ENCODE assay signal across 15 cellular contexts in genomic region chr6:35489066-35489465, GRCh38. TPM values are rescaled to one million over a fixed set of nuclear protein-coding genes. Genes with fewer than 3 reads are reported as not detected.
DNase-seq lines count a peak whose midpoint lies in the region; ATAC-seq, FAIRE-seq and TF ChIP-seq lines count a peak whose summit lies in the region.
"Had no signal": no experiment of that assay in that cellular context is flagged by ENCODE, and none has a peak within 500 bp of the region (broad histone marks: within the 10 kb centered on the region; RNA-seq: fewer than 3 reads in every experiment).

No MANE protein-coding gene starts in this region.

- H2BK120ac ChIP-seq in H1 (replicated peaks; ENCODE audit: low read depth, low read length): no peak overlapping the region

- H3K36me3 ChIP-seq in HepG2 (replicated peaks in 1 of 2; ENCODE audit: control insufficient read depth in 1 of 2, insufficient read depth in 2 of 2, low read length in 2 of 2): peaks cover 11 to 26% of the 10 kb centered on the region in 2 experiments
- H3K36me3 ChIP-seq in right lobe of liver: no peaks in the 10 kb centered on the region
- 0 out of 8 replicates have a peak, but pooled peaks cover 0 to 2% (median 0%) of the 10 kb centered on the region in 4 experiments for H3K36me3 ChIP-seq in H1 (ENCODE audit: control insufficient read depth in 2 of 4, insufficient read depth in 4 of 4, low read length in 3 of 4)
- H3K36me3 ChIP-seq in osteoblast (ENCODE audit: insufficient read depth, low read length): no peaks in the 10 kb centered on the region
- no peaks in the 10 kb centered on the region for H3K36me3 ChIP-seq in aorta (ENCODE audit: control insufficient read depth in 1 of 2, insufficient read depth in 2 of 2, low read length in 1 of 2)
- H3K36me3 ChIP-seq: HAP-1 had no signal

- TF ChIP-seq CTCF in HepG2 (CRISPR knock-in tag; IDR thresholded peaks at IDR 0.05): no peak
- no peak for TF ChIP-seq CTCF in right lobe of liver (IDR thresholded peaks at IDR 0.05)
- TF ChIP-seq CTCF in H1 (IDR thresholded peaks at IDR 0.05; ENCODE audit: control extremely low read depth in 1 of 3, insufficient read depth in 1 of 3, low read depth in 1 of 3, low read length in 3 of 3): no peak
- no peak for TF ChIP-seq CTCF in osteoblast (IDR thresholded peaks at IDR 0.05; ENCODE audit: extremely low read depth, low read depth, low read length)

- H3K4me2 ChIP-seq in HepG2 (ENCODE audit: low read depth, low read length) (no peak overlapping the region), H1 (ENCODE audit: insufficient read depth in 1 of 2, low read depth in 2 of 2, low read length in 2 of 2) (peak overlapping the region in 1 of 2 experiments; percentile 96; a peak in 1 of 4 replicates), osteoblast (ENCODE audit: insufficient read depth, low read length) (no peak overlapping the region)

- peaks cover 8% of the 10 kb centered on the region for H3K23me2 ChIP-seq in H1 (ENCODE audit: low read depth, low read length)

- H4K8ac ChIP-seq in H1 (ENCODE audit: extremely low read depth, insufficient read depth, low read length): no peak overlapping the region

- TF ChIP-seq POLR2A in HepG2 (IDR thresholded peaks at IDR 0.05; ENCODE audit: insufficient read depth in 1 of 2, low read depth in 2 of 2, low read length in 2 of 2) (no peak), right lobe of liver (IDR thresholded peaks at IDR 0.05) (no peak), H1 (IDR thresholded peaks at IDR 0.05; ENCODE audit: control extremely low read depth in 1 of 2, low read depth in 2 of 2, low read length in 2 of 2) (no peak)

- H3K79me2 ChIP-seq in HepG2 (ENCODE audit: insufficient read depth, low read length) (peaks cover 34% of the 10 kb centered on the region), H1 (ENCODE audit: control insufficient read depth in 1 of 2, insufficient read depth in 2 of 2, low read length in 2 of 2) (peaks cover 0 to 32% of the 10 kb centered on the region in 2 experiments; a peak in 2 of 4 replicates), osteoblast (ENCODE audit: insufficient read depth, low read length) (peaks cover 87% of the 10 kb centered on the region)

- peak overlapping the region; percentile 75; the same call in 1 of the 2 replicates for H2BK12ac ChIP-seq in H1 (ENCODE audit: low read depth, low read length)

- in situ Hi-C loops in HepG2 (cut with HindIII; ENCODE audit: extremely low pct_ligation_motif_present, low pct_unique_long_range_greater_than_20kb): no loop called here

- H3K4ac ChIP-seq in H1 (replicated peaks; ENCODE audit: insufficient read length, low read depth, low read length): no peak overlapping the region

- H3K4me1 ChIP-seq in HepG2 (ENCODE audit: insufficient read depth, low read length) (peaks cover 32% of the 10 kb centered on the region), right lobe of liver (peaks cover 0 to under 1% (median 0%) of the 10 kb centered on the region in 4 donors), H1 (replicated peaks in 1 of 4; ENCODE audit: control insufficient read depth in 3 of 4, insufficient read depth in 4 of 4, low read length in 3 of 4) (peaks cover 36 to 85% (median 70%) of the 10 kb centered on the region in 4 experiments), osteoblast (ENCODE audit: insufficient read depth, low read length) (peaks cover 38% of the 10 kb centered on the region), aorta (ENCODE audit: control insufficient read depth in 1 of 2, insufficient read depth in 2 of 2, low read length in 2 of 2) (peaks cover 0 to 3% of the 10 kb centered on the region in 2 donors)

- ATAC-seq in HepG2 (no peak), right lobe of liver (no peak), aorta (ENCODE audit: low FRiP score) (no peak), HG03469 (IDR thresholded peaks at IDR 0.05; ENCODE audit: unreplicated experiment) (no peak), GM19035 (IDR thresholded peaks at IDR 0.05; ENCODE audit: unreplicated experiment) (no peak)
- ATAC-seq: left lobe of liver had no signal

- no peak overlapping the region for H3K56ac ChIP-seq in H1 (replicated peaks; ENCODE audit: insufficient read length, low read depth, low read length)

- BruUV-seq in HepG2 (replicated peaks; lab: Mats Ljungman, UMichigan): no TSS peak

- H2AFZ ChIP-seq in HepG2 (ENCODE audit: low read length) (no peak overlapping the region), H1 (ENCODE audit: low read length) (no peak overlapping the region), osteoblast (ENCODE audit: low read length) (no peak overlapping the region)

- no peak overlapping the region for H3K4me3 ChIP-seq in HepG2 (replicated peaks in 1 of 3; ENCODE audit: insufficient read depth in 1 of 3, low read depth in 2 of 3, low read length in 3 of 3)
- H3K4me3 ChIP-seq in right lobe of liver: no peak overlapping the region
- H3K4me3 ChIP-seq in H1 (ENCODE audit: extremely low read depth in 1 of 4, insufficient read depth in 2 of 4, low read depth in 3 of 4, low read length in 4 of 4): no peak overlapping the region
- H3K4me3 ChIP-seq in osteoblast (ENCODE audit: insufficient read depth, low read length): no peak overlapping the region
- H3K4me3 ChIP-seq in aorta (ENCODE audit: low read length in 2 of 2): no peak overlapping the region
- H3K4me3 ChIP-seq: HAP-1 had no signal

- no peak overlapping the region for H4K91ac ChIP-seq in H1 (replicated peaks; ENCODE audit: insufficient read length, low read length)

- H3K27me3 ChIP-seq in HepG2 (ENCODE audit: control insufficient read depth in 1 of 2, insufficient read depth in 2 of 2, low read length in 2 of 2) (no peaks in the 10 kb centered on the region), right lobe of liver (no peaks in the 10 kb centered on the region), H1 (replicated peaks in 1 of 4; ENCODE audit: control insufficient read depth in 3 of 4, extremely low read depth in 1 of 4, insufficient read depth in 3 of 4, low read length in 3 of 4) (no peaks in the 10 kb centered on the region), osteoblast (ENCODE audit: insufficient read depth, low read length) (no peaks in the 10 kb centered on the region), aorta (ENCODE audit: control insufficient read depth in 1 of 2, insufficient read depth in 2 of 2, low read length in 1 of 2) (no peaks in the 10 kb centered on the region)

- H3K27ac ChIP-seq in HepG2 (ENCODE audit: extremely low read length, insufficient read depth, low read length) (no peak overlapping the region), right lobe of liver (no peak overlapping the region), H1 (ENCODE audit: low read depth, low read length) (no peak overlapping the region), osteoblast (ENCODE audit: low read depth, low read length) (no peak overlapping the region), aorta (ENCODE audit: low read depth in 1 of 2, low read length in 2 of 2) (peak overlapping the region; percentile 61 to 83)

- intact Hi-C loops in HepG2 (cut with micrococcal nuclease; ENCODE audit: unreplicated experiment): no loop called here
- intact Hi-C loops in right lobe of liver (cut with DNase I): no loop called here
- intact Hi-C loops in aorta (cut with DNase I): no loop called here

- no peak for DNase-seq in HepG2 (ENCODE audit: low spot score)
- no peak for DNase-seq in right lobe of liver
- no peak for DNase-seq in H1 (ENCODE audit: low read depth in 1 of 2, low spot score in 2 of 2)
- peak; percentile 4 for DNase-seq in osteoblast (ENCODE audit: insufficient read length, low spot score, missing footprints)
- no peak for DNase-seq in aorta
- no peak for DNase-seq in NK-92 (lab: John Stamatoyannopoulos, UW; ENCODE audit: unreplicated experiment)
- DNase-seq: activated CD4-positive, CD25-positive, alpha-beta regulatory T cell; amniotic stem cell; DMS79; NCI-H1417; nucleus accumbens had no signal

- no peak overlapping the region for H3K23ac ChIP-seq in H1 (ENCODE audit: insufficient read length)

- no peak for TF ChIP-seq EP300 in HepG2 (IDR thresholded peaks at IDR 0.05; ENCODE audit: low read depth in 2 of 2, low read length in 2 of 2)
- TF ChIP-seq EP300 in HepG2 (CRISPR knock-in tag; IDR thresholded peaks at IDR 0.05; ENCODE audit: borderline replicate concordance): no peak
- TF ChIP-seq EP300 in H1 (IDR thresholded peaks at IDR 0.05; ENCODE audit: borderline replicate concordance in 1 of 2, low read depth in 2 of 2, low read length in 2 of 2): no peak

- CTCF ChIA-PET in HepG2 (lab: Yijun Ruan, JAX; ENCODE audit: low intra/inter-chr PET ratio, low total read pairs) (no interaction called here), H1 (lab: Charles Lee; ENCODE audit: partially characterized antibody) (interaction anchor here (0.8 to 1.8 kb wide), 3 partner anchors 11 to 32 kb away, joined by 3 to 9 read pairs (median 5); partner anchors contain the start of gene RPL10A)

- POLR2A ChIA-PET in HepG2 (lab: Yijun Ruan, JAX): no interaction called here
- POLR2A ChIA-PET in H1 (lab: Charles Lee; ENCODE audit: partially characterized antibody): interaction anchor here (30.9 to 37.6 kb wide), 2 partner anchors 4 to 11 kb away, joined by 1319 read pairs; partner anchors contain the start of genes RPL10A and TEAD3

- no peak for FAIRE-seq in HepG2 (lab: Jason Lieb, UNC)
- FAIRE-seq in H1 (lab: Jason Lieb, UNC): no peak

- H3K14ac ChIP-seq in H1 (ENCODE audit: insufficient read length): no peak overlapping the region

- H2BK5ac ChIP-seq in H1 (ENCODE audit: low read depth, low read length): 0 out of 2 replicates have a peak overlapping the region, but pooled peaks have one; percentile 71

- H2BK20ac ChIP-seq in H1 (ENCODE audit: low read length): no peak overlapping the region

- H3K18ac ChIP-seq in H1 (ENCODE audit: extremely low read depth, low read length): no peak overlapping the region; the same call in 1 of the 2 replicates

- H3K9ac ChIP-seq in HepG2 (ENCODE audit: insufficient read depth, low read depth, low read length) (no peak overlapping the region), H1 (replicated peaks in 1 of 4; ENCODE audit: extremely low read depth in 1 of 4, low read depth in 3 of 4, low read length in 3 of 4) (no peak overlapping the region; a peak in 1 of 7 replicates)

- no peak for TF ChIP-seq RAD21 in HepG2 (CRISPR knock-in tag; IDR thresholded peaks at IDR 0.05)
- TF ChIP-seq RAD21 in H1 (IDR thresholded peaks at IDR 0.05 in 1 of 2, conservative IDR thresholded peaks at IDR 0.05 in 1 of 2; ENCODE audit: low read depth in 2 of 2, low read length in 2 of 2): no peak

- 100% methylated on average over 1 of the region's 1 CpG for WGBS in HepG2 (ENCODE audit: low lambda C conversion rate)
- WGBS in right lobe of liver (ENCODE audit: insufficient coverage, low coverage, low lambda C conversion rate, missing lambda C conversion rate): 78% methylated on average over 1 of the region's 1 CpG
- 74% methylated on average over 1 of the region's 1 CpG; no CpG with 5 or more reads in 1 of the 2 experiments for WGBS in H1 (ENCODE audit: extremely low coverage in 1 of 2, insufficient coverage in 1 of 2, insufficient read length in 1 of 2, insufficient replicate concordance in 2 of 2, low coverage in 1 of 2, low lambda C conversion rate in 2 of 2, missing lambda C conversion rate in 1 of 2), 2 experiments
- 85 to 97% methylated on average over 1 of the region's 1 CpG for WGBS in aorta, 2 donors

- no peak overlapping the region for H4K5ac ChIP-seq in H1 (ENCODE audit: insufficient read length, low read depth, low read length)

- H4K20me1 ChIP-seq in HepG2 (ENCODE audit: insufficient read depth, low read length): peaks cover 48% of the 10 kb centered on the region; the same call in 1 of the 2 replicates
- peaks cover 8 to 22% of the 10 kb centered on the region in 2 experiments for H4K20me1 ChIP-seq in H1 (replicated peaks in 1 of 2; ENCODE audit: control insufficient read depth in 1 of 2, insufficient read depth in 2 of 2, low read length in 2 of 2)
- H4K20me1 ChIP-seq in osteoblast (ENCODE audit: insufficient read depth, low read length): peaks cover 21% of the 10 kb centered on the region

- H3K9me3 ChIP-seq in HepG2 (ENCODE audit: low read length): no peaks in the 10 kb centered on the region
- no peaks in the 10 kb centered on the region for H3K9me3 ChIP-seq in right lobe of liver
- H3K9me3 ChIP-seq in H1 (ENCODE audit: insufficient read depth in 2 of 2, low read depth in 1 of 2, low read length in 1 of 2): no peaks in the 10 kb centered on the region
- no peaks in the 10 kb centered on the region for H3K9me3 ChIP-seq in osteoblast (ENCODE audit: low read depth, low read length)
- H3K9me3 ChIP-seq in aorta (ENCODE audit: control insufficient read depth, low read length): no peaks in the 10 kb centered on the region
- H3K9me3 ChIP-seq: HAP-1 had no signal

- peaks cover 17% of the 10 kb centered on the region for H3K79me1 ChIP-seq in H1 (ENCODE audit: low read depth, low read length)

- H2AK5ac ChIP-seq in H1 (ENCODE audit: low read depth, low read length): 0 out of 2 replicates have a peak overlapping the region, but pooled peaks have one; percentile 70

- no peak overlapping the region for H2BK15ac ChIP-seq in H1 (ENCODE audit: low read length)

RNA-seq across cellular contexts. Expression of gene TEAD3, which starts 7.8 kb away (rescaled TPM):
- total RNA-seq in HepG2 (2016; rRNA removed; fragmentation: Illumina TruSeq; extraction: Trizol) (14.4 and 15.1 TPM in 2 replicates), right lobe of liver (1 to 10 TPM; 5.2 to 8.5 (median 6.9) TPM), osteoblast (10.9 and 11.2 TPM in 2 replicates), aorta (10 to 100 TPM; 43.5 to 78.0 TPM)
- 3.9 and 4.4 TPM in 2 replicates for total RNA-seq in HepG2 (2016; cell fraction: cytosol; rRNA removed; fragmentation: Illumina TruSeq; extraction: Trizol; ENCODE audit: low read depth)
- total RNA-seq in HepG2 (2016; cell fraction: insoluble cytoplasmic fraction; rRNA removed; fragmentation: Illumina TruSeq; extraction: Trizol): 12.5 and 14.5 TPM in 2 replicates
- total RNA-seq in HepG2 (2016; cell fraction: membrane; rRNA removed; fragmentation: Illumina TruSeq; extraction: Trizol): 14.0 and 14.5 TPM in 2 replicates
- total RNA-seq in HepG2 (2016; cell fraction: nucleus; rRNA removed; fragmentation: Illumina TruSeq; extraction: Trizol): 12.5 and 14.3 TPM in 2 replicates
- polyA plus RNA-seq in HepG2 (2011; rRNA removed) (16.5 and 20.5 TPM in 2 replicates), H1 (2011; rRNA removed) (20.1 and 31.0 TPM in 2 replicates), aorta (10 to 100 TPM; 16.7 to 54.2 TPM)
- polyA plus RNA-seq in HepG2 (2011; cell fraction: cytosol; rRNA removed): 11.8 and 14.3 TPM in 2 replicates
- 41.6 and 45.4 TPM in 2 replicates for polyA plus RNA-seq in HepG2 (2011; cell fraction: nucleus; rRNA removed)
- polyA plus RNA-seq in HepG2 (2012): 19.1 and 24.4 TPM in 2 replicates
- 5.1 and 5.5 TPM in 2 replicates for polyA plus RNA-seq in HepG2 (2016; cell fraction: cytosol; fragmentation: Illumina TruSeq; extraction: Trizol; ENCODE audit: low read depth)
- polyA plus RNA-seq in HepG2 (2016; cell fraction: insoluble cytoplasmic fraction; fragmentation: Illumina TruSeq; extraction: Trizol; ENCODE audit: low read depth): 22.1 and 28.5 TPM in 2 replicates
- 12.7 and 14.9 TPM in 2 replicates for polyA plus RNA-seq in HepG2 (2016; cell fraction: membrane; fragmentation: Illumina TruSeq; extraction: Trizol; ENCODE audit: low read depth)
- polyA plus RNA-seq in HepG2 (2016; cell fraction: nucleus; fragmentation: Illumina TruSeq; extraction: Trizol; ENCODE audit: insufficient read depth, low read depth): 41.9 and 43.9 TPM in 2 replicates
- 6.0 and 22.8 TPM in 2 replicates for polyA minus RNA-seq in HepG2 (2011; rRNA and poly(A)+ RNA removed; ENCODE audit: low replicate concordance)
- 7.7 and 8.2 TPM in 2 replicates for polyA minus RNA-seq in HepG2 (2011; cell fraction: cytosol; rRNA and poly(A)+ RNA removed)
- polyA minus RNA-seq in HepG2 (2011; cell fraction: nucleus; rRNA and poly(A)+ RNA removed): 7.9 and 8.6 TPM in 2 replicates
- 27.0 and 28.7 TPM in 2 replicates for total RNA-seq in H1 (2021; fragmentation: NEBNext Ultra II Directional; extraction: Animal tissue kit (Norgen Biotek cat#: 25700))
- polyA plus RNA-seq in H1 (2011; cell fraction: cytosol; rRNA removed): 21.2 TPM
- 34.8 TPM for polyA plus RNA-seq in H1 (2011; cell fraction: nucleus; rRNA removed)
- 23.4 to 29.3 TPM (median 26.1 TPM) in 4 replicates for polyA plus RNA-seq in H1 (2012, experiment 1 of 2)
- 22.5 TPM for polyA plus RNA-seq in H1 (2012, experiment 2 of 2)
- 17.6 TPM for polyA plus RNA-seq in H1 (2013, experiment 1 of 2)
- 16.7 TPM for polyA plus RNA-seq in H1 (2013, experiment 2 of 2)
- polyA minus RNA-seq in H1 (2011; rRNA and poly(A)+ RNA removed): 8.8 and 12.4 TPM in 2 replicates
- 9.2 TPM for polyA minus RNA-seq in H1 (2011; cell fraction: cytosol; rRNA and poly(A)+ RNA removed)
- polyA minus RNA-seq in H1 (2011; cell fraction: nucleus; rRNA and poly(A)+ RNA removed): 9.6 TPM

RNA-seq across cellular contexts. Expression of gene RPL10A, which starts 20.9 kb away (rescaled TPM):
- 1,854 and 2,285 TPM in 2 replicates for total RNA-seq in HepG2 (2016; rRNA removed; fragmentation: Illumina TruSeq; extraction: Trizol)
- total RNA-seq in HepG2 (2016; cell fraction: cytosol; rRNA removed; fragmentation: Illumina TruSeq; extraction: Trizol; ENCODE audit: low read depth): 2,437 and 2,775 TPM in 2 replicates
- total RNA-seq in HepG2 (2016; cell fraction: insoluble cytoplasmic fraction; rRNA removed; fragmentation: Illumina TruSeq; extraction: Trizol): 1,859 and 2,386 TPM in 2 replicates
- 4,119 and 4,316 TPM in 2 replicates for total RNA-seq in HepG2 (2016; cell fraction: membrane; rRNA removed; fragmentation: Illumina TruSeq; extraction: Trizol)
- total RNA-seq in HepG2 (2016; cell fraction: nucleus; rRNA removed; fragmentation: Illumina TruSeq; extraction: Trizol): 734 and 771 TPM in 2 replicates
- polyA plus RNA-seq in HepG2 (2011; rRNA removed): 2,253 and 2,726 TPM in 2 replicates
- 2,315 and 3,589 TPM in 2 replicates for polyA plus RNA-seq in HepG2 (2011; cell fraction: cytosol; rRNA removed)
- polyA plus RNA-seq in HepG2 (2011; cell fraction: nucleus; rRNA removed): 1,402 and 1,561 TPM in 2 replicates
- polyA plus RNA-seq in HepG2 (2012): 2,161 and 2,246 TPM in 2 replicates
- polyA plus RNA-seq in HepG2 (2016; cell fraction: cytosol; fragmentation: Illumina TruSeq; extraction: Trizol; ENCODE audit: low read depth): 3,096 and 3,343 TPM in 2 replicates
- polyA plus RNA-seq in HepG2 (2016; cell fraction: insoluble cytoplasmic fraction; fragmentation: Illumina TruSeq; extraction: Trizol; ENCODE audit: low read depth): 2,345 and 2,428 TPM in 2 replicates
- polyA plus RNA-seq in HepG2 (2016; cell fraction: membrane; fragmentation: Illumina TruSeq; extraction: Trizol; ENCODE audit: low read depth): 4,116 and 4,234 TPM in 2 replicates
- 1,389 and 1,424 TPM in 2 replicates for polyA plus RNA-seq in HepG2 (2016; cell fraction: nucleus; fragmentation: Illumina TruSeq; extraction: Trizol; ENCODE audit: insufficient read depth, low read depth)
- 921 and 1,139 TPM in 2 replicates for polyA minus RNA-seq in HepG2 (2011; rRNA and poly(A)+ RNA removed; ENCODE audit: low replicate concordance)
- polyA minus RNA-seq in HepG2 (2011; cell fraction: cytosol; rRNA and poly(A)+ RNA removed): 630 and 657 TPM in 2 replicates
- polyA minus RNA-seq in HepG2 (2011; cell fraction: nucleus; rRNA and poly(A)+ RNA removed): 275 and 369 TPM in 2 replicates
- total RNA-seq in right lobe of liver: 100 to 1,000 TPM; 366 to 446 (median 412) TPM
- total RNA-seq in H1 (2021; fragmentation: NEBNext Ultra II Directional; extraction: Animal tissue kit (Norgen Biotek cat#: 25700)): 1,893 and 1,923 TPM in 2 replicates
- polyA plus RNA-seq in H1 (2011; rRNA removed): 2,801 and 2,948 TPM in 2 replicates
- polyA plus RNA-seq in H1 (2011; cell fraction: cytosol; rRNA removed): 3,231 TPM
- 2,819 TPM for polyA plus RNA-seq in H1 (2011; cell fraction: nucleus; rRNA removed)
- polyA plus RNA-seq in H1 (2012, experiment 1 of 2): 2,565 to 3,012 TPM (median 2,684 TPM) in 4 replicates
- polyA plus RNA-seq in H1 (2012, experiment 2 of 2): 2,057 TPM
- polyA plus RNA-seq in H1 (2013, experiment 1 of 2): 2,379 TPM
- 2,280 TPM for polyA plus RNA-seq in H1 (2013, experiment 2 of 2)
- polyA minus RNA-seq in H1 (2011; rRNA and poly(A)+ RNA removed): 958 and 1,373 TPM in 2 replicates
- polyA minus RNA-seq in H1 (2011; cell fraction: cytosol; rRNA and poly(A)+ RNA removed): 907 TPM
- 793 TPM for polyA minus RNA-seq in H1 (2011; cell fraction: nucleus; rRNA and poly(A)+ RNA removed)
- total RNA-seq in osteoblast: 1,373 and 1,488 TPM in 2 replicates
- 100 to 1,000 TPM; 834 to 875 TPM for total RNA-seq in aorta
- 1,000 to 10,000 TPM; 2,062 to 2,391 TPM for polyA plus RNA-seq in aorta

RNA-seq across cellular contexts. Expression of gene TULP1, which starts 23.6 kb away (rescaled TPM):
- not detected in 2 replicates for total RNA-seq in HepG2 (2016; rRNA removed; fragmentation: Illumina TruSeq; extraction: Trizol)
- total RNA-seq in HepG2 (2016; cell fraction: cytosol; rRNA removed; fragmentation: Illumina TruSeq; extraction: Trizol; ENCODE audit: low read depth): 0.35 TPM in 1 of 2 replicates, not detected in the other
- not detected in 2 replicates for total RNA-seq in HepG2 (2016; cell fraction: insoluble cytoplasmic fraction; rRNA removed; fragmentation: Illumina TruSeq; extraction: Trizol)
- total RNA-seq in HepG2 (2016; cell fraction: membrane; rRNA removed; fragmentation: Illumina TruSeq; extraction: Trizol): not detected in 2 replicates
- total RNA-seq in HepG2 (2016; cell fraction: nucleus; rRNA removed; fragmentation: Illumina TruSeq; extraction: Trizol): not detected in 2 replicates
- not detected in 2 replicates for polyA plus RNA-seq in HepG2 (2011; rRNA removed)
- not detected in 2 replicates for polyA plus RNA-seq in HepG2 (2011; cell fraction: cytosol; rRNA removed)
- not detected in 2 replicates for polyA plus RNA-seq in HepG2 (2011; cell fraction: nucleus; rRNA removed)
- not detected in 2 replicates for polyA plus RNA-seq in HepG2 (2012)
- polyA plus RNA-seq in HepG2 (2016; cell fraction: cytosol; fragmentation: Illumina TruSeq; extraction: Trizol; ENCODE audit: low read depth): not detected in 2 replicates
- polyA plus RNA-seq in HepG2 (2016; cell fraction: insoluble cytoplasmic fraction; fragmentation: Illumina TruSeq; extraction: Trizol; ENCODE audit: low read depth): not detected in 2 replicates
- polyA plus RNA-seq in HepG2 (2016; cell fraction: membrane; fragmentation: Illumina TruSeq; extraction: Trizol; ENCODE audit: low read depth): not detected in 2 replicates
- not detected in 2 replicates for polyA plus RNA-seq in HepG2 (2016; cell fraction: nucleus; fragmentation: Illumina TruSeq; extraction: Trizol; ENCODE audit: insufficient read depth, low read depth)
- not detected in 2 replicates for polyA minus RNA-seq in HepG2 (2011; rRNA and poly(A)+ RNA removed; ENCODE audit: low replicate concordance)
- polyA minus RNA-seq in HepG2 (2011; cell fraction: cytosol; rRNA and poly(A)+ RNA removed): not detected in 2 replicates
- not detected in 2 replicates for polyA minus RNA-seq in HepG2 (2011; cell fraction: nucleus; rRNA and poly(A)+ RNA removed)
- total RNA-seq in right lobe of liver: not detected
- total RNA-seq in H1 (2021; fragmentation: NEBNext Ultra II Directional; extraction: Animal tissue kit (Norgen Biotek cat#: 25700)): 5.0 and 6.8 TPM in 2 replicates
- polyA plus RNA-seq in H1 (2011; rRNA removed): 3.2 and 4.4 TPM in 2 replicates
- polyA plus RNA-seq in H1 (2011; cell fraction: cytosol; rRNA removed): 4.1 TPM
- polyA plus RNA-seq in H1 (2011; cell fraction: nucleus; rRNA removed): 5.5 TPM
- polyA plus RNA-seq in H1 (2012, experiment 1 of 2): 4.6 to 5.8 TPM (median 5.4 TPM) in 4 replicates
- polyA plus RNA-seq in H1 (2012, experiment 2 of 2): 8.5 TPM
- polyA plus RNA-seq in H1 (2013, experiment 1 of 2): 4.2 TPM
- polyA plus RNA-seq in H1 (2013, experiment 2 of 2): 4.4 TPM
- 0.32 and 2.4 TPM in 2 replicates for polyA minus RNA-seq in H1 (2011; rRNA and poly(A)+ RNA removed)
- polyA minus RNA-seq in H1 (2011; cell fraction: cytosol; rRNA and poly(A)+ RNA removed): 1.9 TPM
- polyA minus RNA-seq in H1 (2011; cell fraction: nucleus; rRNA and poly(A)+ RNA removed): 4.6 TPM
- not detected in 2 replicates for total RNA-seq in osteoblast
- total RNA-seq in aorta: not detected
- polyA plus RNA-seq in aorta: 1 to 10 TPM in 1 of 2 donors, not detected in 1; 3.3 TPM
- total RNA-seq: left lobe of liver had no signal

RNA-seq across cellular contexts. Expression of gene FANCE, which starts 36.9 kb away (rescaled TPM):
- total RNA-seq in HepG2 (2016; rRNA removed; fragmentation: Illumina TruSeq; extraction: Trizol) (9.7 and 11.2 TPM in 2 replicates), right lobe of liver (1 to 10 TPM in 3 of 6 experiments, under 1 TPM in 3; 0.44 to 1.7 (median 0.95) TPM), osteoblast (13.8 and 16.6 TPM in 2 replicates), aorta (1 to 10 TPM; 4.7 to 5.5 TPM)
- 1.9 and 2.5 TPM in 2 replicates for total RNA-seq in HepG2 (2016; cell fraction: cytosol; rRNA removed; fragmentation: Illumina TruSeq; extraction: Trizol; ENCODE audit: low read depth)
- total RNA-seq in HepG2 (2016; cell fraction: insoluble cytoplasmic fraction; rRNA removed; fragmentation: Illumina TruSeq; extraction: Trizol): 9.2 and 10.0 TPM in 2 replicates
- total RNA-seq in HepG2 (2016; cell fraction: membrane; rRNA removed; fragmentation: Illumina TruSeq; extraction: Trizol): 6.3 and 6.7 TPM in 2 replicates
- 4.8 and 7.1 TPM in 2 replicates for total RNA-seq in HepG2 (2016; cell fraction: nucleus; rRNA removed; fragmentation: Illumina TruSeq; extraction: Trizol)
- polyA plus RNA-seq in HepG2 (2011; rRNA removed) (7.1 and 7.9 TPM in 2 replicates), H1 (2011; rRNA removed) (17.0 and 19.2 TPM in 2 replicates), aorta (1 to 10 TPM; 1.3 to 4.4 TPM)
- 6.3 and 6.8 TPM in 2 replicates for polyA plus RNA-seq in HepG2 (2011; cell fraction: cytosol; rRNA removed)
- 6.9 and 8.4 TPM in 2 replicates for polyA plus RNA-seq in HepG2 (2011; cell fraction: nucleus; rRNA removed)
- 4.1 and 4.3 TPM in 2 replicates for polyA plus RNA-seq in HepG2 (2012)
- 1.5 and 1.6 TPM in 2 replicates for polyA plus RNA-seq in HepG2 (2016; cell fraction: cytosol; fragmentation: Illumina TruSeq; extraction: Trizol; ENCODE audit: low read depth)
- polyA plus RNA-seq in HepG2 (2016; cell fraction: insoluble cytoplasmic fraction; fragmentation: Illumina TruSeq; extraction: Trizol; ENCODE audit: low read depth): 7.5 and 8.6 TPM in 2 replicates
- polyA plus RNA-seq in HepG2 (2016; cell fraction: membrane; fragmentation: Illumina TruSeq; extraction: Trizol; ENCODE audit: low read depth): 3.0 and 4.3 TPM in 2 replicates
- polyA plus RNA-seq in HepG2 (2016; cell fraction: nucleus; fragmentation: Illumina TruSeq; extraction: Trizol; ENCODE audit: insufficient read depth, low read depth): 13.2 and 13.8 TPM in 2 replicates
- polyA minus RNA-seq in HepG2 (2011; rRNA and poly(A)+ RNA removed; ENCODE audit: low replicate concordance): 14.3 and 23.1 TPM in 2 replicates
- 5.5 TPM in 2 replicates for polyA minus RNA-seq in HepG2 (2011; cell fraction: cytosol; rRNA and poly(A)+ RNA removed)
- 1.8 and 2.4 TPM in 2 replicates for polyA minus RNA-seq in HepG2 (2011; cell fraction: nucleus; rRNA and poly(A)+ RNA removed)
- 16.1 and 16.4 TPM in 2 replicates for total RNA-seq in H1 (2021; fragmentation: NEBNext Ultra II Directional; extraction: Animal tissue kit (Norgen Biotek cat#: 25700))
- 19.6 TPM for polyA plus RNA-seq in H1 (2011; cell fraction: cytosol; rRNA removed)
- 21.5 TPM for polyA plus RNA-seq in H1 (2011; cell fraction: nucleus; rRNA removed)
- polyA plus RNA-seq in H1 (2012, experiment 1 of 2): 11.7 to 17.9 TPM (median 16.0 TPM) in 4 replicates
- polyA plus RNA-seq in H1 (2012, experiment 2 of 2): 22.8 TPM
- 8.4 TPM for polyA plus RNA-seq in H1 (2013, experiment 1 of 2)
- 8.7 TPM for polyA plus RNA-seq in H1 (2013, experiment 2 of 2)
- 17.3 and 24.8 TPM in 2 replicates for polyA minus RNA-seq in H1 (2011; rRNA and poly(A)+ RNA removed)
- 15.8 TPM for polyA minus RNA-seq in H1 (2011; cell fraction: cytosol; rRNA and poly(A)+ RNA removed)
- polyA minus RNA-seq in H1 (2011; cell fraction: nucleus; rRNA and poly(A)+ RNA removed): 8.3 TPM

Comparison
In these comparisons a context has a peak if more than half of its experiments do, and no peak if none do; other contexts are left out.
1. H3K27ac ChIP-seq: peak in aorta (2 of 2); none in HepG2 (single experiment), right lobe of liver (0 of 3), H1 (single experiment) and osteoblast (single experiment).